8 cellular contexts compared by ENCODE assay signal in the genomic region with DNA sequence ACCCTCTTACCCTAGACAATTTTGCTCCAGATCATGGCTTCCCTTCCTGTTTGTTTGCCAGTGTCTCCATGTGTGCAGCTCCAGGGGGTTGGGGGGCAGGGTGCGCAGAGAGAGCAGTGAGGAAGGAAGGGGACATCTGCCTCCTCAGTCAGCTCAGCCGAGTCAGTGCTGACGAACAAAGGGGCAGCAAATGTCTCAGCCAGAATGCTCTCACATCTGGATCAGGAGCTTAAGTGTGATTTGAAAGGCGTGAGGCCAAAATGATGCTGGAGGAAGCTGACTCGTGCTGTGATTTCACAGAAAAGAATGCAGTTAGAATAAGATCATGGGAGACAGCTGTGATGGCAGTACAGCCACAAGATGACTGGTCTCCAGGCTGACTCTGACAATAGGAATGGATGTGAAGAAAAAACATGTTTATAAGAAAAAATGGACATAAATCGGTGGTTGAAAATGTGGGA. TPM values are rescaled to one million over a fixed set of nuclear protein-coding genes. Genes with fewer than 3 reads are reported as not detected.
DNase-seq lines count a peak whose midpoint lies in the region; ATAC-seq and TF ChIP-seq lines count a peak whose summit lies in the region.

No MANE protein-coding gene starts in this region.

- H3K4me1 Mint-ChIP-seq in stimulated activated naive B cell treated with anti-CD40 and anti-IgM and Interleukin-4, amounts not matched to agents 10 μg/mL and 1 μg/mL and 100 μg/mL, for 72 hours: peaks cover 12 to 13% of the 10 kb centered on the region in 2 donors

- H3K27ac Mint-ChIP-seq in stimulated activated naive B cell treated with anti-CD40 and anti-IgM and Interleukin-4, amounts not matched to agents 10 μg/mL and 1 μg/mL and 100 μg/mL, for 72 hours: no peak overlapping the region

- H3K27ac ChIP-seq in lung (ENCODE audit: low read depth in 1 of 2, low read length in 1 of 2) (peak overlapping the region; percentile 59 to 78), thoracic aorta (peak overlapping the region; percentile 13 to 43)

- H3K9me3 ChIP-seq in lung (ENCODE audit: control insufficient read depth in 2 of 2, insufficient read depth in 1 of 2, low read length in 1 of 2) (no peaks in the 10 kb centered on the region), thoracic aorta (no peaks in the 10 kb centered on the region)

- H3K4me3 Mint-ChIP-seq in stimulated activated naive B cell treated with anti-CD40 and anti-IgM and Interleukin-4, amounts not matched to agents 10 μg/mL and 1 μg/mL and 100 μg/mL, for 72 hours: no peak overlapping the region

- in situ Hi-C loops in Caki2 (cut with HindIII; ENCODE audit: low pct_unique_long_range_greater_than_20kb, low sequenced_read_pairs): no loop called here

- no peaks in the 10 kb centered on the region for H3K36me3 ChIP-seq in lung (ENCODE audit: control insufficient read depth in 2 of 2, insufficient read depth in 2 of 2, low read length in 2 of 2)
- H3K36me3 ChIP-seq in thoracic aorta: no peaks in the 10 kb centered on the region

- ATAC-seq in lung (ENCODE audit: insufficient read depth, low FRiP score) (peak; percentile 71), thoracic aorta (ENCODE audit: insufficient number of reproducible peaks, low FRiP score, low read depth) (peak; percentile 72), HG02852 (IDR thresholded peaks at IDR 0.05; ENCODE audit: unreplicated experiment) (no peak), HG02642 (IDR thresholded peaks at IDR 0.05; ENCODE audit: poor library complexity, unreplicated experiment) (no peak)
- no peak for ATAC-seq in stimulated activated naive B cell treated with anti-CD40 and anti-IgM and Interleukin-4, amounts not matched to agents 10 μg/mL and 1 μg/mL and 100 μg/mL, for 72 hours (replicated peaks)

- DNase-seq in Caki2 (ENCODE audit: low read depth): peak; percentile 83
- DNase-seq in NCI-H69 (lab: John Stamatoyannopoulos, UW): peak; percentile 83
- peak; percentile 100 for DNase-seq in choroid plexus epithelial cell (ENCODE audit: low read depth)
- peak; percentile 36 for DNase-seq in lung (ENCODE audit: low spot score)
- DNase-seq in thoracic aorta (ENCODE audit: low spot score): peak; percentile 20
- DNase-seq in stimulated activated naive B cell treated with anti-CD40 and anti-IgM and Interleukin-4, amounts not matched to agents 10 μg/mL and 1 μg/mL and 100 μg/mL, for 72 hours: no peak

- H3K27me3 ChIP-seq in lung (ENCODE audit: control insufficient read depth, insufficient read depth) (no peaks in the 10 kb centered on the region), thoracic aorta (replicated peaks; ENCODE audit: insufficient read depth) (no peaks in the 10 kb centered on the region)

- no peaks in the 10 kb centered on the region for H3K36me3 Mint-ChIP-seq in stimulated activated naive B cell treated with anti-CD40 and anti-IgM and Interleukin-4, amounts not matched to agents 10 μg/mL and 1 μg/mL and 100 μg/mL, for 72 hours

- no peaks in the 10 kb centered on the region for H3K9me3 Mint-ChIP-seq in stimulated activated naive B cell treated with anti-CD40 and anti-IgM and Interleukin-4, amounts not matched to agents 10 μg/mL and 1 μg/mL and 100 μg/mL, for 72 hours

- H3K4me1 ChIP-seq in lung (ENCODE audit: control insufficient read depth in 2 of 2, insufficient read depth in 2 of 2, low read length in 2 of 2) (peaks cover 1 to 3% of the 10 kb centered on the region in 2 donors), thoracic aorta (ENCODE audit: control insufficient read depth in 1 of 2, low read depth in 2 of 2) (no peaks in the 10 kb centered on the region)

- H3K27me3 Mint-ChIP-seq in stimulated activated naive B cell treated with anti-CD40 and anti-IgM and Interleukin-4, amounts not matched to agents 10 μg/mL and 1 μg/mL and 100 μg/mL, for 72 hours: no peaks in the 10 kb centered on the region

- 42 to 50% methylated on average over 6 of the region's 6 CpGs for WGBS in lung, 2 donors

- no peak for TF ChIP-seq CTCF in choroid plexus epithelial cell (conservative IDR thresholded peaks at IDR 0.05; ENCODE audit: low read depth, low read length)
- no peak for TF ChIP-seq CTCF in lung (IDR thresholded peaks at IDR 0.05; ENCODE audit: control extremely low read depth, extremely low read depth)
- TF ChIP-seq CTCF in thoracic aorta (IDR thresholded peaks at IDR 0.05): no peak

- H3K4me3 ChIP-seq in choroid plexus epithelial cell (ENCODE audit: low read depth, low read length): peak overlapping the region; percentile 33
- no peak overlapping the region for H3K4me3 ChIP-seq in lung
- no peak overlapping the region for H3K4me3 ChIP-seq in thoracic aorta

RNA-seq across cellular contexts. Expression of gene CDK17, which starts 27.1 kb away (rescaled TPM):
- 25.8 and 28.5 TPM in 2 replicates for total RNA-seq in Caki2 (2014; rRNA removed; shearing (Covaris generic); ENCODE audit: low replicate concordance)
- 100 to 1,000 TPM in 1 of 2 donors, 10 to 100 TPM in 1; 36.8 to 130 TPM for total RNA-seq in lung
- 10 to 100 TPM; 13.7 to 21.4 TPM for polyA plus RNA-seq in lung
- total RNA-seq in thoracic aorta: 10 to 100 TPM; 30.7 to 97.6 TPM

Comparison
In these comparisons a context has a peak if more than half of its experiments do, and no peak if none do; other contexts are left out.
1. ATAC-seq: peak in lung (single experiment) and thoracic aorta (single experiment); none in HG02852 (single experiment), stimulated activated naive B cell treated with anti-CD40 and anti-IgM and Interleukin-4, amounts not matched to agents 10 μg/mL and 1 μg/mL and 100 μg/mL, for 72 hours (0 of 2) and HG02642 (single experiment).